ENCODE assay signal across 9 cellular contexts in the genomic region with DNA sequence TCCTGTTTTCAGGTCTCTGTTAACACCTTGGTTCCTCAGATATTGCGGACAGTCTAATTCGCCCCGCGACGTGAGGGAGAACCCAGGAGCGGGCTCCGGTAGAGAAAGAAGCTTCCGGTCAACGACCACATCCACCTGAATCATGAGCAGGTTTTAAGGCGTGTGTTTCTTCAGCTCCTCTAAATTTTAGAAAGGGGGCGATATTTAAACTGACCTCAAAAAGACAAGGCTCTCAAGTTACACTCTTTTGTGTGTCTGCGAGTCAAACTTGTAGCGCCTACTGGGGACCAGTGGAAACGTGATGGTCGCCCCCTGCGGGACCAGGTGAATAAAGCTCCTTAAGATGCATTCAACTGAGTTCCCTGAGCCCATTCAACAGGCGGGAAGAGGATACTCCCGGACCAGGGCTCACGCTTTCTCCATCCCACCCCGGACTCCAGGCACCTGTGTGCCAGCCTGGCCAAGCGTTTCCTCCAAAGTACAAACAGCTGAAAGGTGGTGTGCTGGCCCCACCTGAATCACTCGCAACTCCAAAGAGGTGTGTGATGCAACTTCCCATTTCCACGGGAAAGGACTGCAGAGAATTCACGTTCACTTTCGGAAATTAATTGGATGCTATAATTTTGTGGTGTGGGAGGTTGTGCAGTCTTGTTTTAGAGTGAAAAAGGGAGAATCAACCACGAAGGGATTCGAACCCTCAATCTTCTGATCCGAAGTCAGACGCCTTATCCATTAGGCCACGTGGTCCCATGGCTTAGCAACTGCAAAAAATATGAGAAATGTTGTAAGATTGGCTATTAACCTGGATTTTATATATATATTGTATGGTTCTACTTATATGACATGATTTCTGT. TPM values are rescaled to one million over a fixed set of nuclear protein-coding genes. Genes with fewer than 3 reads are reported as not detected.
A peak's percentile ranks its signal among the peaks of the same experiment; 100 is the strongest.
DNase-seq lines count a peak whose midpoint lies in the region; ATAC-seq and TF ChIP-seq lines count a peak whose summit lies in the region.
"Had no signal": no experiment of that assay in that cellular context is flagged by ENCODE, and none has a peak within 500 bp of the region (broad histone marks: within the 10 kb centered on the region; RNA-seq: fewer than 3 reads in every experiment).

No MANE protein-coding gene starts in this region.

- intact Hi-C loops in posterior vena cava (cut with DNase I) = no loop called here

- H3K27me3 ChIP-seq in ACC112 (ENCODE audit: insufficient read depth, low read length) (peaks cover 61% of the 10 kb centered on the region), HL-60 (ENCODE audit: insufficient read depth, poor library complexity, severe bottlenecking) (peaks cover 5% of the 10 kb centered on the region)

- ATAC-seq in GM18502 (IDR thresholded peaks at IDR 0.05; ENCODE audit: poor library complexity, unreplicated experiment) (peak; percentile 79), omental fat pad (ENCODE audit: low FRiP score) (peak; percentile 69)

- H3K4me3 ChIP-seq in ACC112 (ENCODE audit: low read depth, low read length) (peak overlapping the region; percentile 37), HL-60 (replicated peaks; ENCODE audit: insufficient read depth, low read length) (peak overlapping the region; percentile 51)
- H3K4me3 ChIP-seq: thoracic aorta had no signal

- DNase-seq in HL-60 (ENCODE audit: low read depth in 1 of 2, low spot score in 1 of 2) (peak; percentile 54 to 69), NOMO-1 treated with dmso at 0.1 percent for 144 hours (lab: John Stamatoyannopoulos, UW; ENCODE audit: unreplicated experiment) (peak; percentile 35), activated T-cell treated with anti-CD3 and anti-CD28 coated beads for 1 hour (ENCODE audit: low read depth) (peak; percentile 41), fibroblast of gingiva (ENCODE audit: low read depth) (peak; percentile 74), omental fat pad (ENCODE audit: low spot score) (no peak), posterior vena cava (ENCODE audit: low spot score) (no peak)

- no peak overlapping the region for H2AFZ ChIP-seq in ACC112 (ENCODE audit: low read length, unreplicated experiment)

- no peaks in the 10 kb centered on the region for H3K4me1 ChIP-seq in ACC112 (ENCODE audit: control insufficient read depth, insufficient read depth, low read length, unreplicated experiment)

- H3K79me2 ChIP-seq in ACC112 (ENCODE audit: control insufficient read depth, insufficient read depth, low read length, unreplicated experiment) = no peaks in the 10 kb centered on the region

- TF ChIP-seq CTCF in HL-60 (IDR thresholded peaks at IDR 0.05; ENCODE audit: insufficient read depth, low read length) (no peak), omental fat pad (IDR thresholded peaks at IDR 0.05) (no peak)

- no peak overlapping the region for H3K27ac ChIP-seq in ACC112 (ENCODE audit: low read depth, low read length)
- H3K27ac ChIP-seq in HL-60 (replicated peaks) = no peak overlapping the region
- H3K27ac ChIP-seq: thoracic aorta had no signal

- H3K36me3 ChIP-seq in ACC112 (ENCODE audit: insufficient read depth, low read length) = no peaks in the 10 kb centered on the region
- H3K36me3 ChIP-seq: thoracic aorta had no signal

RNA-seq across cellular contexts. Expression of gene GPX5, which starts 17.0 kb away (rescaled TPM):
- total RNA-seq in omental fat pad (not detected), posterior vena cava (not detected)
- total RNA-seq: thoracic aorta had no signal

RNA-seq across cellular contexts. Expression of gene GPX6, which starts 27.1 kb away (rescaled TPM):
- not detected for total RNA-seq in omental fat pad
- not detected for total RNA-seq in posterior vena cava
- total RNA-seq: thoracic aorta had no signal

Comparison
In these comparisons a context has a peak if more than half of its experiments do, and no peak if none do; other contexts are left out.
1. DNase-seq: peak in HL-60 (2 of 2), NOMO-1 treated with dmso at 0.1 percent for 144 hours (single experiment), activated T-cell treated with anti-CD3 and anti-CD28 coated beads for 1 hour (single experiment) and fibroblast of gingiva (single experiment); none in omental fat pad (single experiment) and posterior vena cava (single experiment).